In the genomic region with DNA sequence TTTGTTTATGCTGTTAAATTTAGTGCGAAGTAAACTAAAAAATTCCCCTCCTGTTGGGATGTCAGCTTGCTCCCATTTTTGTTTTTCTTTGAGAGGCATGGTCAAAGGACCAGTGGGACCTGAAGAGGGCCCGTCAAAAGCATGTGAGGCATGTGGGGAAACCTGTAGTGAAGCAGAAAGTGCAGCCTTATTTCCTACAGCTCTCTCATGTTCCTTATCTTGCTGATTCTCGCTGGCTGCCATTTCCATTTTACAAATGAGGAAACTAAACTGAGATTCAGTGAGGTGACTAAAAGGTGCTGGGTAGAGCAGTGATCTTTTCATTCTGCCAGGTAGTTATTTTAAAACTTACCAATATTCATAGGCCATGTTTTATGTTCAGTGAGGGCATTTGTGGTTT, we compare ENCODE assay signal across 2 cellular contexts.
TF ChIP-seq lines count a peak whose summit lies in the region.

No MANE protein-coding gene starts in this region.

TF ChIP-seq in SK-N-SH, 30 proteins besides CTCF, POLR2A, EP300 and RAD21 (continued from another document):
- TF ChIP-seq, protein P1, sequence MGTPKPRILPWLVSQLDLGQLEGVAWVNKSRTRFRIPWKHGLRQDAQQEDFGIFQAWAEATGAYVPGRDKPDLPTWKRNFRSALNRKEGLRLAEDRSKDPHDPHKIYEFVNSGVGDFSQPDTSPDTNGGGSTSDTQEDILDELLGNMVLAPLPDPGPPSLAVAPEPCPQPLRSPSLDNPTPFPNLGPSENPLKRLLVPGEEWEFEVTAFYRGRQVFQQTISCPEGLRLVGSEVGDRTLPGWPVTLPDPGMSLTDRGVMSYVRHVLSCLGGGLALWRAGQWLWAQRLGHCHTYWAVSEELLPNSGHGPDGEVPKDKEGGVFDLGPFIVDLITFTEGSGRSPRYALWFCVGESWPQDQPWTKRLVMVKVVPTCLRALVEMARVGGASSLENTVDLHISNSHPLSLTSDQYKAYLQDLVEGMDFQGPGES (IDR thresholded peaks at IDR 0.05; ENCODE audit: low read depth, low read length) = no peak
- no peak for TF ChIP-seq TAF1 (IDR thresholded peaks at IDR 0.05; ENCODE audit: borderline replicate concordance, low read depth, low read length)
- no peak for TF ChIP-seq RXRA (IDR thresholded peaks at IDR 0.05; ENCODE audit: borderline replicate concordance, low read depth)
- no peak for TF ChIP-seq EZH2phosphoT487 (IDR thresholded peaks at IDR 0.05; ENCODE audit: borderline replicate concordance, low read depth)
- no peak for TF ChIP-seq ELF1 (IDR thresholded peaks at IDR 0.05)
- TF ChIP-seq, protein P2, sequence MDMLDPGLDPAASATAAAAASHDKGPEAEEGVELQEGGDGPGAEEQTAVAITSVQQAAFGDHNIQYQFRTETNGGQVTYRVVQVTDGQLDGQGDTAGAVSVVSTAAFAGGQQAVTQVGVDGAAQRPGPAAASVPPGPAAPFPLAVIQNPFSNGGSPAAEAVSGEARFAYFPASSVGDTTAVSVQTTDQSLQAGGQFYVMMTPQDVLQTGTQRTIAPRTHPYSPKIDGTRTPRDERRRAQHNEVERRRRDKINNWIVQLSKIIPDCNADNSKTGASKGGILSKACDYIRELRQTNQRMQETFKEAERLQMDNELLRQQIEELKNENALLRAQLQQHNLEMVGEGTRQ (IDR thresholded peaks at IDR 0.05; ENCODE audit: borderline replicate concordance, low read depth, low read length) = no peak
- no peak for TF ChIP-seq RCOR1 (IDR thresholded peaks at IDR 0.05; ENCODE audit: low read length)
- no peak for TF ChIP-seq NRF1 (IDR thresholded peaks at IDR 0.05; ENCODE audit: low read depth, low read length)
- TF ChIP-seq, protein P3, sequence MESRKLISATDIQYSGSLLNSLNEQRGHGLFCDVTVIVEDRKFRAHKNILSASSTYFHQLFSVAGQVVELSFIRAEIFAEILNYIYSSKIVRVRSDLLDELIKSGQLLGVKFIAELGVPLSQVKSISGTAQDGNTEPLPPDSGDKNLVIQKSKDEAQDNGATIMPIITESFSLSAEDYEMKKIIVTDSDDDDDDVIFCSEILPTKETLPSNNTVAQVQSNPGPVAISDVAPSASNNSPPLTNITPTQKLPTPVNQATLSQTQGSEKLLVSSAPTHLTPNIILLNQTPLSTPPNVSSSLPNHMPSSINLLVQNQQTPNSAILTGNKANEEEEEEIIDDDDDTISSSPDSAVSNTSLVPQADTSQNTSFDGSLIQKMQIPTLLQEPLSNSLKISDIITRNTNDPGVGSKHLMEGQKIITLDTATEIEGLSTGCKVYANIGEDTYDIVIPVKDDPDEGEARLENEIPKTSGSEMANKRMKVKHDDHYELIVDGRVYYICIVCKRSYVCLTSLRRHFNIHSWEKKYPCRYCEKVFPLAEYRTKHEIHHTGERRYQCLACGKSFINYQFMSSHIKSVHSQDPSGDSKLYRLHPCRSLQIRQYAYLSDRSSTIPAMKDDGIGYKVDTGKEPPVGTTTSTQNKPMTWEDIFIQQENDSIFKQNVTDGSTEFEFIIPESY (IDR thresholded peaks at IDR 0.05; ENCODE audit: borderline replicate concordance, low read depth) = no peak

TF ChIP-seq in SK-N-SH treated with all-trans-retinoic acid at 6 μM for 48 hours, 23 proteins besides CTCF, POLR2A, EP300 and RAD21 (continued from another document):
- TF ChIP-seq, protein P4, sequence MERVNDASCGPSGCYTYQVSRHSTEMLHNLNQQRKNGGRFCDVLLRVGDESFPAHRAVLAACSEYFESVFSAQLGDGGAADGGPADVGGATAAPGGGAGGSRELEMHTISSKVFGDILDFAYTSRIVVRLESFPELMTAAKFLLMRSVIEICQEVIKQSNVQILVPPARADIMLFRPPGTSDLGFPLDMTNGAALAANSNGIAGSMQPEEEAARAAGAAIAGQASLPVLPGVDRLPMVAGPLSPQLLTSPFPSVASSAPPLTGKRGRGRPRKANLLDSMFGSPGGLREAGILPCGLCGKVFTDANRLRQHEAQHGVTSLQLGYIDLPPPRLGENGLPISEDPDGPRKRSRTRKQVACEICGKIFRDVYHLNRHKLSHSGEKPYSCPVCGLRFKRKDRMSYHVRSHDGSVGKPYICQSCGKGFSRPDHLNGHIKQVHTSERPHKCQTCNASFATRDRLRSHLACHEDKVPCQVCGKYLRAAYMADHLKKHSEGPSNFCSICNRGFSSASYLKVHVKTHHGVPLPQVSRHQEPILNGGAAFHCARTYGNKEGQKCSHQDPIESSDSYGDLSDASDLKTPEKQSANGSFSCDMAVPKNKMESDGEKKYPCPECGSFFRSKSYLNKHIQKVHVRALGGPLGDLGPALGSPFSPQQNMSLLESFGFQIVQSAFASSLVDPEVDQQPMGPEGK (CRISPR knock-in tag; IDR thresholded peaks at IDR 0.05; ENCODE audit: borderline replicate concordance) = no peak
- TF ChIP-seq, protein P5, sequence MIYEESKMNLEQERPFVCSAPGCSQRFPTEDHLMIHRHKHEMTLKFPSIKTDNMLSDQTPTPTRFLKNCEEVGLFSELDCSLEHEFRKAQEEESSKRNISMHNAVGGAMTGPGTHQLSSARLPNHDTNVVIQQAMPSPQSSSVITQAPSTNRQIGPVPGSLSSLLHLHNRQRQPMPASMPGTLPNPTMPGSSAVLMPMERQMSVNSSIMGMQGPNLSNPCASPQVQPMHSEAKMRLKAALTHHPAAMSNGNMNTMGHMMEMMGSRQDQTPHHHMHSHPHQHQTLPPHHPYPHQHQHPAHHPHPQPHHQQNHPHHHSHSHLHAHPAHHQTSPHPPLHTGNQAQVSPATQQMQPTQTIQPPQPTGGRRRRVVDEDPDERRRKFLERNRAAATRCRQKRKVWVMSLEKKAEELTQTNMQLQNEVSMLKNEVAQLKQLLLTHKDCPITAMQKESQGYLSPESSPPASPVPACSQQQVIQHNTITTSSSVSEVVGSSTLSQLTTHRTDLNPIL (CRISPR knock-in tag; IDR thresholded peaks at IDR 0.05; ENCODE audit: low read depth) = no peak
- TF ChIP-seq ZNF8 (CRISPR knock-in tag; IDR thresholded peaks at IDR 0.05) = no peak
- TF ChIP-seq ZFP30 (CRISPR knock-in tag; IDR thresholded peaks at IDR 0.05) = no peak
- no peak for TF ChIP-seq CSDC2 (CRISPR knock-in tag; IDR thresholded peaks at IDR 0.05)
- no peak for TF ChIP-seq SNAI2 (CRISPR knock-in tag; IDR thresholded peaks at IDR 0.05)
- TF ChIP-seq POU6F1 (CRISPR knock-in tag; IDR thresholded peaks at IDR 0.05; ENCODE audit: borderline replicate concordance, low read depth) = no peak
- TF ChIP-seq PPARA (CRISPR knock-in tag; IDR thresholded peaks at IDR 0.05; ENCODE audit: borderline replicate concordance) = no peak
- no peak for TF ChIP-seq ZFP3 (CRISPR knock-in tag; IDR thresholded peaks at IDR 0.05)
- TF ChIP-seq ZNF70 (CRISPR knock-in tag; IDR thresholded peaks at IDR 0.05) = no peak
- no peak for TF ChIP-seq TCF4 (CRISPR knock-in tag; IDR thresholded peaks at IDR 0.05; ENCODE audit: borderline replicate concordance)
- TF ChIP-seq ISL1 (CRISPR knock-in tag; IDR thresholded peaks at IDR 0.05) = no peak
